ENCODE assay signal across 12 cellular contexts in genomic region chr3:16723994-16724393, GRCh38.
A peak's percentile ranks its signal among the peaks of the same experiment; 100 is the strongest.
DNase-seq lines count a peak whose midpoint lies in the region; ATAC-seq and TF ChIP-seq lines count a peak whose summit lies in the region.
"Had no signal": no experiment of that assay in that cellular context is flagged by ENCODE, and none has a peak within 500 bp of the region (broad histone marks: within the 10 kb centered on the region; RNA-seq: fewer than 3 reads in every experiment).

No MANE protein-coding gene starts in this region.

- 67 to 98% (median 84%) methylated on average over 2 of the region's 2 CpGs for WGBS in heart left ventricle, 4 donors

- no peak for DNase-seq in heart left ventricle
- no peak for DNase-seq in left cardiac atrium
- peak; percentile 42 for DNase-seq in RKO (ENCODE audit: low spot score)
- peak; percentile 6 for DNase-seq in fibroblast of villous mesenchyme (ENCODE audit: low read depth)
- DNase-seq in superior temporal gyrus (ENCODE audit: extremely low spot score) = peak; percentile 22
- DNase-seq: stimulated activated CD4-positive, alpha-beta T cell treated with anti-CD3 and anti-CD28 coated beads, Interleukin-2, amount 100 ng/mL, for 24 hours; upper lobe of left lung had no signal

- peaks cover 0 to 14% (median 0%) of the 10 kb centered on the region in 12 donors for H3K4me1 ChIP-seq in heart left ventricle
- H3K4me1 ChIP-seq: BLaER1, upper lobe of left lung had no signal

- no peak for TF ChIP-seq POLR2A in heart left ventricle (IDR thresholded peaks at IDR 0.05)

- no peaks in the 10 kb centered on the region for H3K36me3 ChIP-seq in heart left ventricle
- H3K36me3 ChIP-seq: BLaER1, SJSA1, upper lobe of left lung had no signal

- H3K27ac ChIP-seq in heart left ventricle = peak overlapping the region in 7 of 12 donors; percentile 31 to 57 (median 47)
- H3K27ac ChIP-seq: BLaER1, SJSA1, upper lobe of left lung had no signal

- intact Hi-C loops in heart left ventricle (cut with DNase I) = no loop called here
- intact Hi-C loops in left cardiac atrium (cut with DNase I) = no loop called here

- peak in 4 of 12 donors; percentile 14 to 35 (median 14) for TF ChIP-seq CTCF in heart left ventricle (IDR thresholded peaks at IDR 0.05)
- TF ChIP-seq CTCF in fibroblast of villous mesenchyme (IDR thresholded peaks at IDR 0.05; ENCODE audit: insufficient read depth, low read depth, low read length) = no peak

- no peak overlapping the region for H3K4me3 ChIP-seq in heart left ventricle
- H3K4me3 ChIP-seq in fibroblast of villous mesenchyme (ENCODE audit: low read depth, low read length) = no peak overlapping the region
- H3K4me3 ChIP-seq: BLaER1, SJSA1, upper lobe of left lung had no signal

- ATAC-seq in heart left ventricle = peak in 2 of 4 donors; percentile 39 to 63
- no peak for ATAC-seq in left cardiac atrium
- ATAC-seq in GM18858 (IDR thresholded peaks at IDR 0.05; ENCODE audit: unreplicated experiment) = no peak
- no peak for ATAC-seq in HG03045 (IDR thresholded peaks at IDR 0.05; ENCODE audit: unreplicated experiment)
- ATAC-seq in GM21526 (IDR thresholded peaks at IDR 0.05; ENCODE audit: low FRiP score, unreplicated experiment) = no peak

- H3K9me3 ChIP-seq in heart left ventricle = peaks cover 0 to 13% (median 8%) of the 10 kb centered on the region in 12 donors
- H3K9me3 ChIP-seq: SJSA1 had no signal

- H3K27me3 ChIP-seq in heart left ventricle = no peaks in the 10 kb centered on the region
- H3K27me3 ChIP-seq: BLaER1, SJSA1, upper lobe of left lung had no signal

Comparison
In these comparisons a context has a peak if more than half of its experiments do, and no peak if none do; other contexts are left out.
1. DNase-seq: peak in RKO (single experiment), fibroblast of villous mesenchyme (single experiment) and superior temporal gyrus (single experiment); none in heart left ventricle (0 of 5) and left cardiac atrium (single experiment).